ENCODE assay signal across 1 cellular context in the genomic region with DNA sequence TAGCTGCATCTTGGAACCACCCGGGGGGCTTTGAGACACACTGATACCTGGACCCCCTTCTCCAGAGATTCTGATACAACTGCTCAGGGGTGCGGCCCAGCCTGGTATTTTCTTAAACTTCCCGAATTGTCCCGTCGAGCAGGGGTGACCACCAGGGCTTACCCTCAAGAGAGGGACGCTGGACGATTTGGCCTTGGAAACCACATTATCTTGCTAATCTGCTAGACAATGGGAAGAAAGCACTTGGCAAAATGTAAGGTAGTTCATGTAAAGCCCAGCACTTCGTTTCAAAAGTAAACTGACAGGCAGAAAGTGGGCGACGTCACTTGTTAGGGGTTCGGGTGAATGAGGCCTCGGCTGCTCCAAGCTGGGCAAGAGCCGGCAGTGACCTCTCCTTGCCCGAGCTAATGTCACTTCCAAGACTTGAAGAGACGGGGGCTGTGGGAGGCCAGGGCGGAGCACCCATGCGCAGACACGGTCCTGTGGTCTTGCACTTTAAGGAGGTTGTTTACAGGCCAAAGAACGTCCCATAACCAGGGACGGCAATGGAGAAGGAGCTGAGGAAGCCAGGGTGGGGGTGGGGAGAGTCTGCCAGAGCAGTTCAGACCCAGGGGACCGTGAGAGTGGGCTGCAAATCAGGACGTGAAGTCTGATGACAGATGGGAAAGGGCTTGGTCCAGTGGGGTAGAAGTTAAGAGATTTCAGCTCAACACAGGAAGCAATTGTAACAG.
TF ChIP-seq lines count a peak whose summit lies in the region.

No MANE protein-coding gene starts in this region.

TF ChIP-seq in PFSK-1, 5 proteins besides CTCF, POLR2A, EP300 and RAD21 (continued from another document):
- TF ChIP-seq, protein P1, sequence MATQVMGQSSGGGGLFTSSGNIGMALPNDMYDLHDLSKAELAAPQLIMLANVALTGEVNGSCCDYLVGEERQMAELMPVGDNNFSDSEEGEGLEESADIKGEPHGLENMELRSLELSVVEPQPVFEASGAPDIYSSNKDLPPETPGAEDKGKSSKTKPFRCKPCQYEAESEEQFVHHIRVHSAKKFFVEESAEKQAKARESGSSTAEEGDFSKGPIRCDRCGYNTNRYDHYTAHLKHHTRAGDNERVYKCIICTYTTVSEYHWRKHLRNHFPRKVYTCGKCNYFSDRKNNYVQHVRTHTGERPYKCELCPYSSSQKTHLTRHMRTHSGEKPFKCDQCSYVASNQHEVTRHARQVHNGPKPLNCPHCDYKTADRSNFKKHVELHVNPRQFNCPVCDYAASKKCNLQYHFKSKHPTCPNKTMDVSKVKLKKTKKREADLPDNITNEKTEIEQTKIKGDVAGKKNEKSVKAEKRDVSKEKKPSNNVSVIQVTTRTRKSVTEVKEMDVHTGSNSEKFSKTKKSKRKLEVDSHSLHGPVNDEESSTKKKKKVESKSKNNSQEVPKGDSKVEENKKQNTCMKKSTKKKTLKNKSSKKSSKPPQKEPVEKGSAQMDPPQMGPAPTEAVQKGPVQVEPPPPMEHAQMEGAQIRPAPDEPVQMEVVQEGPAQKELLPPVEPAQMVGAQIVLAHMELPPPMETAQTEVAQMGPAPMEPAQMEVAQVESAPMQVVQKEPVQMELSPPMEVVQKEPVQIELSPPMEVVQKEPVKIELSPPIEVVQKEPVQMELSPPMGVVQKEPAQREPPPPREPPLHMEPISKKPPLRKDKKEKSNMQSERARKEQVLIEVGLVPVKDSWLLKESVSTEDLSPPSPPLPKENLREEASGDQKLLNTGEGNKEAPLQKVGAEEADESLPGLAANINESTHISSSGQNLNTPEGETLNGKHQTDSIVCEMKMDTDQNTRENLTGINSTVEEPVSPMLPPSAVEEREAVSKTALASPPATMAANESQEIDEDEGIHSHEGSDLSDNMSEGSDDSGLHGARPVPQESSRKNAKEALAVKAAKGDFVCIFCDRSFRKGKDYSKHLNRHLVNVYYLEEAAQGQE (IDR thresholded peaks at IDR 0.05; ENCODE audit: insufficient read depth in 1 of 2, low read depth in 2 of 2, low read length in 2 of 2): no peak
TF ChIP-seq in PFSK-1: peak in this region for 1.
